In genomic region chr2:26103752-26104151, GRCh38 we compare ENCODE assay signal across 1 cellular context.
TF ChIP-seq lines count a peak whose summit lies in the region.

No MANE protein-coding gene starts in this region.

TF ChIP-seq in SK-N-SH, 30 proteins besides CTCF, POLR2A, EP300 and RAD21 (continued from another document):
- no peak for TF ChIP-seq IRF3 (IDR thresholded peaks at IDR 0.05; ENCODE audit: low read depth, low read length)
- TF ChIP-seq POLR2AphosphoS5 (IDR thresholded peaks at IDR 0.05; ENCODE audit: low read depth, low read length): no peak
- no peak for TF ChIP-seq ELF1 (IDR thresholded peaks at IDR 0.05)
- no peak for TF ChIP-seq FOXM1 (IDR thresholded peaks at IDR 0.05; ENCODE audit: low read depth)
- TF ChIP-seq RCOR1 (IDR thresholded peaks at IDR 0.05; ENCODE audit: low read length): no peak
- TF ChIP-seq MXI1 (IDR thresholded peaks at IDR 0.05; ENCODE audit: low read depth, low read length): no peak
TF ChIP-seq in SK-N-SH: peak in this region for 0.
